ENCODE assay signal across 1 cellular context in the genomic region with DNA sequence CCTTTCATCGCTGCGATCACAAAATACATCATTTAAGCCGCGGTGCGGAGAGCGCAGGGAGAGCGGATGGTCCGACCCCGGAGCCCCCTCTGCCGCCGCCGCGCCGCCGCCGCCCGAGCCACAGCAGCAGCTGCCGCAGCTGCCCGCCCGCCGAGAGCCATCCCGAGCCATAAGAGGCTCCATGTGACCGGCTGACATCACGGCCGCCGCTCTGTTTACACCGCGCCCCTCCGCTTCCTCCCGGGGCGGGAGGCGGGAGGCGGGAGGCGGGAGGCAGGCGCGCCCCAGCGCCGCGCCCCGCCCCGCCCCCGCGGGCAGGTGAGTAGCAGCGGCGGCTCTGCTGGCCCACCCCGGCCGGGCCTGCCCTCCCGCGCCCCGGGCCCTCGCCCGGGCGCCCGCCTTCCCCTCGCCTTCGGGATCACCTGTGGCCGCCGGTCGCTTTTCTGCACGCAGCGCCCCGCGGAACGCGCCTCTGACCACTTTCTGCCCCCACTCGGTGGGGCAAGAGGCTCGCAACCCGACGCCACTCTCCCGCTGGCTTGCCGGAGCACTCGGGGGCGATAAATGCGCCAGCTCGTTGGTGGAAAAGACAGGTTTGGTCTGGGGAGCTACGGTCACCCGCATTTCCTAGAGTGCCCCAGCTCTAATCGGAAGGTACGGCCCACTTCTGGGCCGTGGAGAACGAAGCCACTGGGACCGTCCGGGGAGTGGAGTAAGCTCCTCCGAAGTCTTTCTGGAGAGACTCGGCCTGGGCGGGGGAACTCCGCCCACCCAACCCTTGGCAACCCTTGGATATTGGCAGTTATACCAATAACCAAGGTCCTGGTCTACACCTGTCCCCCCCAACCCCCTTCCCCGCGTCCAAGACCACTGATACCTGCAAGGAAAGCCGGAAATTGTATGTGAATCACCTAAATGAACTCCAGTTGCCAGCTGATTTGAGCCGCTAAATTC.
TF ChIP-seq lines count a peak whose summit lies in the region.

No MANE protein-coding gene starts in this region.

TF ChIP-seq in HepG2, 621 proteins besides CTCF, POLR2A, EP300 and RAD21 (continued from another document and continues in another):
- no peak for TF ChIP-seq MIER3 (CRISPR knock-in tag; IDR thresholded peaks at IDR 0.05; ENCODE audit: borderline replicate concordance)
- TF ChIP-seq ZMAT3 (CRISPR knock-in tag; conservative IDR thresholded peaks at IDR 0.05) = peak; percentile 76
- TF ChIP-seq SALL1 (CRISPR knock-in tag; IDR thresholded peaks at IDR 0.05) = peak; percentile 71
- peak; percentile 65; the same call in 1 of the 3 replicates for TF ChIP-seq MXI1 (IDR thresholded peaks at IDR 0.05; ENCODE audit: borderline replicate concordance, low read depth, low read length)
- TF ChIP-seq FOXJ3 (CRISPR knock-in tag; IDR thresholded peaks at IDR 0.05; ENCODE audit: borderline replicate concordance) = no peak
- no peak for TF ChIP-seq ZFP82 (CRISPR knock-in tag; IDR thresholded peaks at IDR 0.05; ENCODE audit: borderline replicate concordance)
- TF ChIP-seq ZNF749 (CRISPR knock-in tag; IDR thresholded peaks at IDR 0.05; ENCODE audit: borderline replicate concordance) = peak; percentile 53; the same call in 1 of the 2 replicates
- peak; percentile 32 for TF ChIP-seq BCL6 (CRISPR knock-in tag; IDR thresholded peaks at IDR 0.05)
- TF ChIP-seq TEAD3 (CRISPR knock-in tag; optimal IDR thresholded peaks at IDR 0.05; ENCODE audit: borderline replicate concordance) = peak; percentile 2
- peak; percentile 69 for TF ChIP-seq GABPB1 (CRISPR knock-in tag; IDR thresholded peaks at IDR 0.05)
- TF ChIP-seq CC2D1A (CRISPR knock-in tag; IDR thresholded peaks at IDR 0.05) = no peak
- 0 out of 2 replicates have a peak, but pooled peaks have one; percentile 28 for TF ChIP-seq ZNF281 (CRISPR knock-in tag; IDR thresholded peaks at IDR 0.05; ENCODE audit: borderline replicate concordance)
- 0 out of 2 replicates have a peak, but pooled peaks have one; percentile 15 for TF ChIP-seq ZNF792 (CRISPR knock-in tag; IDR thresholded peaks at IDR 0.05)
- TF ChIP-seq BORCS8-MEF2B (CRISPR knock-in tag; IDR thresholded peaks at IDR 0.05) = peak; percentile 30; the same call in 1 of the 2 replicates
- TF ChIP-seq ZNF709 (CRISPR knock-in tag; IDR thresholded peaks at IDR 0.05) = peak; percentile 86
- 0 out of 2 replicates have a peak, but pooled peaks have one; percentile 49 for TF ChIP-seq AFF4 (CRISPR knock-in tag; IDR thresholded peaks at IDR 0.05)
- peak; percentile 59; the same call in 1 of the 2 replicates for TF ChIP-seq RFXAP (CRISPR knock-in tag; IDR thresholded peaks at IDR 0.05; ENCODE audit: borderline replicate concordance)
- TF ChIP-seq ZBTB7B (CRISPR knock-in tag; IDR thresholded peaks at IDR 0.05) = peak; percentile 65; the same call in 1 of the 2 replicates
- TF ChIP-seq FOXA3 (CRISPR knock-in tag; IDR thresholded peaks at IDR 0.05) = peak; percentile 72
- peak; percentile 66; the same call in 1 of the 2 replicates for TF ChIP-seq TFE3 (CRISPR knock-in tag; IDR thresholded peaks at IDR 0.05)
- TF ChIP-seq ARHGAP35 (CRISPR knock-in tag; IDR thresholded peaks at IDR 0.05; ENCODE audit: borderline replicate concordance) = no peak
- TF ChIP-seq SNAI1 (CRISPR knock-in tag; IDR thresholded peaks at IDR 0.05; ENCODE audit: borderline replicate concordance) = 0 out of 2 replicates have a peak, but pooled peaks have one; percentile 33
- TF ChIP-seq, protein P1, sequence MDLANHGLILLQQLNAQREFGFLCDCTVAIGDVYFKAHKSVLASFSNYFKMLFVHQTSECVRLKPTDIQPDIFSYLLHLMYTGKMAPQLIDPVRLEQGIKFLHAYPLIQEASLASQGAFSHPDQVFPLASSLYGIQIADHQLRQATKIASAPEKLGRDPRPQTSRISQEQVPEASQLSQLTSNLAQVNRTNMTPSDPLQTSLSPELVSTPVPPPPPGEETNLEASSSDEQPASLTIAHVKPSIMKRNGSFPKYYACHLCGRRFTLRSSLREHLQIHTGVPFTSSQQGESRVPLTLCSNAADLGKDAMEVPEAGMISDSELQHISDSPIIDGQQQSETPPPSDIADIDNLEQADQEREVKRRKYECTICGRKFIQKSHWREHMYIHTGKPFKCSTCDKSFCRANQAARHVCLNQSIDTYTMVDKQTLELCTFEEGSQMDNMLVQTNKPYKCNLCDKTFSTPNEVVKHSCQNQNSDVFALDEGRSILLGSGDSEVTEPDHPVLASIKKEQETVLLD (CRISPR knock-in tag; IDR thresholded peaks at IDR 0.05; ENCODE audit: low read depth) = 0 out of 2 replicates have a peak, but pooled peaks have one; percentile 55
- TF ChIP-seq, protein P2, sequence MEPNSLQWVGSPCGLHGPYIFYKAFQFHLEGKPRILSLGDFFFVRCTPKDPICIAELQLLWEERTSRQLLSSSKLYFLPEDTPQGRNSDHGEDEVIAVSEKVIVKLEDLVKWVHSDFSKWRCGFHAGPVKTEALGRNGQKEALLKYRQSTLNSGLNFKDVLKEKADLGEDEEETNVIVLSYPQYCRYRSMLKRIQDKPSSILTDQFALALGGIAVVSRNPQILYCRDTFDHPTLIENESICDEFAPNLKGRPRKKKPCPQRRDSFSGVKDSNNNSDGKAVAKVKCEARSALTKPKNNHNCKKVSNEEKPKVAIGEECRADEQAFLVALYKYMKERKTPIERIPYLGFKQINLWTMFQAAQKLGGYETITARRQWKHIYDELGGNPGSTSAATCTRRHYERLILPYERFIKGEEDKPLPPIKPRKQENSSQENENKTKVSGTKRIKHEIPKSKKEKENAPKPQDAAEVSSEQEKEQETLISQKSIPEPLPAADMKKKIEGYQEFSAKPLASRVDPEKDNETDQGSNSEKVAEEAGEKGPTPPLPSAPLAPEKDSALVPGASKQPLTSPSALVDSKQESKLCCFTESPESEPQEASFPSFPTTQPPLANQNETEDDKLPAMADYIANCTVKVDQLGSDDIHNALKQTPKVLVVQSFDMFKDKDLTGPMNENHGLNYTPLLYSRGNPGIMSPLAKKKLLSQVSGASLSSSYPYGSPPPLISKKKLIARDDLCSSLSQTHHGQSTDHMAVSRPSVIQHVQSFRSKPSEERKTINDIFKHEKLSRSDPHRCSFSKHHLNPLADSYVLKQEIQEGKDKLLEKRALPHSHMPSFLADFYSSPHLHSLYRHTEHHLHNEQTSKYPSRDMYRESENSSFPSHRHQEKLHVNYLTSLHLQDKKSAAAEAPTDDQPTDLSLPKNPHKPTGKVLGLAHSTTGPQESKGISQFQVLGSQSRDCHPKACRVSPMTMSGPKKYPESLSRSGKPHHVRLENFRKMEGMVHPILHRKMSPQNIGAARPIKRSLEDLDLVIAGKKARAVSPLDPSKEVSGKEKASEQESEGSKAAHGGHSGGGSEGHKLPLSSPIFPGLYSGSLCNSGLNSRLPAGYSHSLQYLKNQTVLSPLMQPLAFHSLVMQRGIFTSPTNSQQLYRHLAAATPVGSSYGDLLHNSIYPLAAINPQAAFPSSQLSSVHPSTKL (CRISPR knock-in tag; IDR thresholded peaks at IDR 0.05) = 0 out of 2 replicates have a peak, but pooled peaks have one; percentile 18
- TF ChIP-seq ZNF235 (CRISPR knock-in tag; IDR thresholded peaks at IDR 0.05; ENCODE audit: borderline replicate concordance) = peak; percentile 51; the same call in 1 of the 2 replicates
- TF ChIP-seq ZNF740 (CRISPR knock-in tag; IDR thresholded peaks at IDR 0.05) = no peak
- peak; percentile 36; the same call in 1 of the 2 replicates for TF ChIP-seq MYC (CRISPR knock-in tag; IDR thresholded peaks at IDR 0.05; ENCODE audit: borderline replicate concordance)
- TF ChIP-seq, protein P3, sequence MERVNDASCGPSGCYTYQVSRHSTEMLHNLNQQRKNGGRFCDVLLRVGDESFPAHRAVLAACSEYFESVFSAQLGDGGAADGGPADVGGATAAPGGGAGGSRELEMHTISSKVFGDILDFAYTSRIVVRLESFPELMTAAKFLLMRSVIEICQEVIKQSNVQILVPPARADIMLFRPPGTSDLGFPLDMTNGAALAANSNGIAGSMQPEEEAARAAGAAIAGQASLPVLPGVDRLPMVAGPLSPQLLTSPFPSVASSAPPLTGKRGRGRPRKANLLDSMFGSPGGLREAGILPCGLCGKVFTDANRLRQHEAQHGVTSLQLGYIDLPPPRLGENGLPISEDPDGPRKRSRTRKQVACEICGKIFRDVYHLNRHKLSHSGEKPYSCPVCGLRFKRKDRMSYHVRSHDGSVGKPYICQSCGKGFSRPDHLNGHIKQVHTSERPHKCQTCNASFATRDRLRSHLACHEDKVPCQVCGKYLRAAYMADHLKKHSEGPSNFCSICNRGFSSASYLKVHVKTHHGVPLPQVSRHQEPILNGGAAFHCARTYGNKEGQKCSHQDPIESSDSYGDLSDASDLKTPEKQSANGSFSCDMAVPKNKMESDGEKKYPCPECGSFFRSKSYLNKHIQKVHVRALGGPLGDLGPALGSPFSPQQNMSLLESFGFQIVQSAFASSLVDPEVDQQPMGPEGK (CRISPR knock-in tag; IDR thresholded peaks at IDR 0.05) = peak; percentile 51
- TF ChIP-seq BRCA1 (CRISPR knock-in tag; IDR thresholded peaks at IDR 0.05) = peak; percentile 79; the same call in 1 of the 2 replicates
- TF ChIP-seq KDM2A (CRISPR knock-in tag; IDR thresholded peaks at IDR 0.05; ENCODE audit: borderline replicate concordance, low read depth) = peak; percentile 73
- TF ChIP-seq ARNT2 (CRISPR knock-in tag; IDR thresholded peaks at IDR 0.05; ENCODE audit: low read depth) = no peak
- 0 out of 2 replicates have a peak, but pooled peaks have one; percentile 53 for TF ChIP-seq TMF1 (CRISPR knock-in tag; IDR thresholded peaks at IDR 0.05; ENCODE audit: low read depth)
- TF ChIP-seq DNMT1 (CRISPR knock-in tag; IDR thresholded peaks at IDR 0.05) = no peak
- TF ChIP-seq CERS6 (CRISPR knock-in tag; IDR thresholded peaks at IDR 0.05) = no peak
- TF ChIP-seq, protein P4, sequence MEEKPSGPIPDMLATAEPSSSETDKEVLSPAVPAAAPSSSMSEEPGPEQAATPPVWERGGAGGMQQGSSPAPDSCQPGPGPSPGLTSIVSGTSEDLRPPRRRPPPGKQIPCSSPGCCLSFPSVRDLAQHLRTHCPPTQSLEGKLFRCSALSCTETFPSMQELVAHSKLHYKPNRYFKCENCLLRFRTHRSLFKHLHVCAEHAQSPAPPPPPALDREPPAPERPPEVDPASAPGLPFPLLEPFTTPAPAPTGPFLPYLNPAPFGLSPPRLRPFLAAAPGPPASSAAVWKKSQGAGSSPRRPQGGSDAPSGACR (CRISPR knock-in tag; IDR thresholded peaks at IDR 0.05) = peak; percentile 11; the same call in 1 of the 2 replicates
